ENCODE assay signal across 8 cellular contexts in the genomic region with DNA sequence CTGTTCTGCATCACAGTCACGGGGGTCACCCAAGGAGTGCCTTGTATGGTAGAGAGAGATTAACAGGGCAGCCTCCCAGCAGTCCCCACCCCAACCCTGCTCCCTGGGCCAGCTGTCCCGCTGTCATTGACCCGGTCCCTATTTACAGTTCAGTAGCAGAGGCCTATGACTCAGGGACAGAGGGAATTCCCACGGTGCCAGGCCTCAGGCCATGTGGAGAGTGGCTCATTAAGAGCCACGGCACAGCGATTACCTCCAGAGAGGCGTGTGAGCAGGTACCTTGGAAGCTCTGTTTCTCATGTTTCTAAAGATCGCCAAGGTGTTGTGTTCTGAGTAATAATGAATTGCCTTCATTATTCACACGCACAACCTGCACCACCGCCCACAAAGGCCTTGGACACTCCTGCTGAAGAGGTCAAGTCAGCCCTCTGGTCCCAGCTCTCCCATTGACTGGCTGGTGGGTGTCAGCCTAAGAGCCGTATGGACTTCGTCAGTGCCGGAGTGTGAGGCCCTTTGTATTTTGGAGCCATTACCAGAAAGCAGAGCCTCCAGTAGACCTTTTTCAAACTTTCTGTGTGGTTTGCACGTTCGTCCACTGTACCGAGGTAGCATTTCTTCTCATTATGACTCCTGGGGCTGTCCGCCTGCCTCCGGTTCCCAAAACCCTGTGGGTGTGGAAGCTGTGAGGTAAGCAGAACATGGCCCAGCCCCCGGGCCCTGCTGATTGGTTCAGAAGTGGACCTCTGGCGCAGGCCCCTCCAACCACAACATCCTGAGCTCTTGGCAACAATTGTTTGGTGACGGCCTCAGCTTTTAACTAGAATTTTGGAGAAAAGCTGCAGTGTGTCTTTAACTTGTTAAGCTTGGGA. TPM values are rescaled to one million over a fixed set of nuclear protein-coding genes. Genes with fewer than 3 reads are reported as not detected.
DNase-seq lines count a peak whose midpoint lies in the region; ATAC-seq and TF ChIP-seq lines count a peak whose summit lies in the region.

No MANE protein-coding gene starts in this region.

- peak overlapping the region; percentile 59 for H3K4me2 ChIP-seq in PC-3 (ENCODE audit: low read length)
- H3K4me2 ChIP-seq in smooth muscle cell: peak overlapping the region; percentile 27

- peak overlapping the region; percentile 86 for H3K27ac ChIP-seq in PC-3 (ENCODE audit: low read length)
- H3K27ac ChIP-seq in smooth muscle cell (ENCODE audit: low read depth): peak overlapping the region; percentile 72

- peak; percentile 75 for TF ChIP-seq POLR2A in GM18505 (IDR thresholded peaks at IDR 0.05; ENCODE audit: borderline replicate concordance, extremely low read depth, insufficient read depth, insufficient read length)

- H4K20me1 ChIP-seq in PC-3 (ENCODE audit: low read length) (no peaks in the 10 kb centered on the region), smooth muscle cell (ENCODE audit: low read depth) (no peaks in the 10 kb centered on the region)

- no peak overlapping the region for H3K4me3 ChIP-seq in PC-3 (ENCODE audit: low read length)
- no peak overlapping the region for H3K4me3 ChIP-seq in smooth muscle cell

- ATAC-seq in GM18505 (IDR thresholded peaks at IDR 0.05; ENCODE audit: unreplicated experiment) (peak; percentile 78), HG02852 (IDR thresholded peaks at IDR 0.05; ENCODE audit: unreplicated experiment) (peak; percentile 86), PC-3 (peak; percentile 68), left ventricle myocardium superior (peak; percentile 88)

- no TSS peak for BruUV-seq in PC-3 (replicated peaks; lab: Mats Ljungman, UMichigan)

- 0 out of 2 replicates have a peak overlapping the region, but pooled peaks have one; percentile 40 for H2AFZ ChIP-seq in PC-3 (ENCODE audit: low read length)
- no peak overlapping the region for H2AFZ ChIP-seq in smooth muscle cell (ENCODE audit: low read depth)

- POLR2A ChIA-PET in PC-3 (lab: Charles Lee; ENCODE audit: unreplicated experiment): interaction anchor here (0.6 kb wide), 1 partner anchor 47 kb away, joined by 4 read pairs; a partner anchor contains a TSS

- WGBS in smooth muscle cell (ENCODE audit: low lambda C conversion rate): 61% methylated on average over 21 of the region's 21 CpGs

- intact Hi-C loops in PC-3 (cut with micrococcal nuclease) (no loop called here), left ventricle myocardium superior (cut with micrococcal nuclease) (no loop called here)

- H3K36me3 ChIP-seq in PC-3 (ENCODE audit: low read depth, low read length) (no peaks in the 10 kb centered on the region), smooth muscle cell (ENCODE audit: low read depth) (no peaks in the 10 kb centered on the region)

- H3K79me2 ChIP-seq in PC-3 (ENCODE audit: low read length) (no peaks in the 10 kb centered on the region), smooth muscle cell (ENCODE audit: low read depth) (no peaks in the 10 kb centered on the region)

- H3F3A ChIP-seq in PC-3 (ENCODE audit: low read length, unreplicated experiment) (no peaks in the 10 kb centered on the region), smooth muscle cell (ENCODE audit: low read depth) (peaks cover 5% of the 10 kb centered on the region)

- no peak for TF ChIP-seq CTCF in PC-3 (conservative IDR thresholded peaks at IDR 0.05; ENCODE audit: low read depth, low read length)
- no peak for TF ChIP-seq CTCF in smooth muscle cell (IDR thresholded peaks at IDR 0.05; ENCODE audit: borderline replicate concordance, insufficient read depth, poor library complexity, severe bottlenecking)

- H3K4me1 ChIP-seq in PC-3 (ENCODE audit: insufficient read depth, low read length) (peaks cover 31% of the 10 kb centered on the region), smooth muscle cell (ENCODE audit: low read depth) (peaks cover 7% of the 10 kb centered on the region)

- H3K27me3 ChIP-seq in PC-3 (ENCODE audit: low read length) (no peaks in the 10 kb centered on the region), smooth muscle cell (ENCODE audit: low read depth) (no peaks in the 10 kb centered on the region)

- CTCF ChIA-PET in PC-3 (lab: Charles Lee): no interaction called here

- H3K9me2 ChIP-seq in PC-3 (replicated peaks; ENCODE audit: low read length): no peaks in the 10 kb centered on the region

- H3K9me3 ChIP-seq in PC-3 (ENCODE audit: low read length) (no peaks in the 10 kb centered on the region), smooth muscle cell (replicated peaks; ENCODE audit: low read depth) (no peaks in the 10 kb centered on the region)

- peak; percentile 84 for DNase-seq in PC-3
- peak; percentile 77 for DNase-seq in activated gamma-delta T cell treated with Interleukin-2 at 50 U/mL for 16 hours
- DNase-seq in left ventricle myocardium superior: peak; percentile 91
- DNase-seq in smooth muscle cell (lab: John Stamatoyannopoulos, UW; ENCODE audit: unreplicated experiment): no peak
- no peak for DNase-seq in OCI-M2 (lab: John Stamatoyannopoulos, UW; ENCODE audit: unreplicated experiment)
- DNase-seq in DMS 273 (lab: John Stamatoyannopoulos, UW; ENCODE audit: unreplicated experiment): no peak

- peak overlapping the region; percentile 57 for H3K9ac ChIP-seq in PC-3 (ENCODE audit: low read length)
- H3K9ac ChIP-seq in smooth muscle cell (ENCODE audit: low read depth): peak overlapping the region; percentile 51

RNA-seq across cellular contexts. Expression of a gene that starts 47.0 kb away (rescaled TPM):
- total RNA-seq in PC-3 (2014; rRNA removed) (19.8 and 34.9 TPM in 2 replicates), left ventricle myocardium superior (14.6 TPM), smooth muscle cell (23.2 and 23.8 TPM in 2 replicates)
- 14.2 TPM in 2 replicates for polyA plus RNA-seq in smooth muscle cell

Comparison
In these comparisons a context has a peak if more than half of its experiments do, and no peak if none do; other contexts are left out.
1. DNase-seq: peak in PC-3 (single experiment), activated gamma-delta T cell treated with Interleukin-2 at 50 U/mL for 16 hours (single experiment) and left ventricle myocardium superior (single experiment); none in smooth muscle cell (single experiment), OCI-M2 (single experiment) and DMS 273 (single experiment).
2. Peak in every context shown above with its lines, with median percentiles within 50 percentile points of each other: ATAC-seq.